ENCODE assay signal across 12 cellular contexts in the genomic region with DNA sequence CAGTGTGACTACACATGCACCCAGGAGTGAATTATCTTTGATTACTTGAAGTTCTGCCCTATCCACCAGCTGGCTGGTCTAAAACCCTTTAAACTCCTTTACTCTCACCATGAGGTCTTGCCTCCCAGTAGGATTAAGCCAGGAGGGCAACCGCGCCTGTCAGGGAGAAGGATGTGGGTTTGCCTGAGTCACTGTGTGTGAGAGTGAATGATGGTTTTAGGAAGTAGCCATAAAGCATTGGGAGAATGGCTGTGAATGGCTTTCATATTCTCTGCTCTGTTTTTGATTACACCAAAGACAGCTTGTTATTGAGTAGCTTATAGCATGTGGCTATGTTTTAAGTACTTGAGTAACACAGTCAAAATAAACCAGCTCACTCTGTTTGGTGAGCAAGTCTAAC.
DNase-seq lines count a peak whose midpoint lies in the region; ATAC-seq and TF ChIP-seq lines count a peak whose summit lies in the region.
"Had no signal": no experiment of that assay in that cellular context is flagged by ENCODE, and none has a peak within 500 bp of the region (broad histone marks: within the 10 kb centered on the region; RNA-seq: fewer than 3 reads in every experiment).

No MANE protein-coding gene starts in this region.

- peaks cover 19% of the 10 kb centered on the region for H3K4me1 ChIP-seq in IMR-90 (ENCODE audit: control insufficient read depth, insufficient read depth, low read length)

- TF ChIP-seq RAD21 in IMR-90 (IDR thresholded peaks at IDR 0.05; ENCODE audit: low read length): no peak

- no peaks in the 10 kb centered on the region for H4K20me1 ChIP-seq in IMR-90 (ENCODE audit: insufficient read depth, low read length)

- TF ChIP-seq CTCF in IMR-90 (conservative IDR thresholded peaks at IDR 0.05; ENCODE audit: low read depth, low read length) (no peak), fibroblast of villous mesenchyme (IDR thresholded peaks at IDR 0.05; ENCODE audit: insufficient read depth, low read depth, low read length) (no peak), dorsolateral prefrontal cortex (IDR thresholded peaks at IDR 0.05 in 54 of 56, conservative IDR thresholded peaks at IDR 0.05 in 2 of 56; ENCODE audit: low read depth in 1 of 56, partially characterized antibody in 56 of 56) (no peak)

- DNase-seq in AG08395 (ENCODE audit: low spot score) (peak; percentile 59), IMR-90 (peak; percentile 94), SK-N-DZ (ENCODE audit: low spot score) (peak; percentile 39), fibroblast of villous mesenchyme (ENCODE audit: low read depth) (peak; percentile 94), sciatic nerve (ENCODE audit: low spot score) (no peak), dorsolateral prefrontal cortex (no peak)
- no peak for DNase-seq in stimulated activated CD4-positive, alpha-beta T cell treated with anti-CD3 and anti-CD28 coated beads, Interleukin-4, amount 100 ng/mL, for 24 hours
- DNase-seq: amygdala; DMS53; RPMI8226; stimulated activated CD8-positive, alpha-beta memory T cell treated with anti-CD3 and anti-CD28 coated beads, Interleukin-4, amount 100 ng/mL, for 48 hours had no signal

- no TSS peak for BruUV-seq in IMR-90 (replicated peaks; lab: Mats Ljungman, UMichigan)

- no peaks in the 10 kb centered on the region for H3K36me3 ChIP-seq in IMR-90 (ENCODE audit: control insufficient read depth, insufficient read depth, low read length)

- H2BK15ac ChIP-seq in IMR-90 (ENCODE audit: low read depth, low read length): peak overlapping the region; percentile 100; the same call in 2 of the 3 replicates

- H3K27me3 ChIP-seq in IMR-90 (ENCODE audit: control insufficient read depth, insufficient read depth, low read length): no peaks in the 10 kb centered on the region
- H3K27me3 ChIP-seq in dorsolateral prefrontal cortex: no peaks in the 10 kb centered on the region

- H3K4me3 ChIP-seq in IMR-90 (ENCODE audit: insufficient read depth, low read depth, low read length): no peak overlapping the region
- H3K4me3 ChIP-seq in fibroblast of villous mesenchyme (ENCODE audit: low read depth, low read length): no peak overlapping the region
- H3K4me3 ChIP-seq in dorsolateral prefrontal cortex: no peak overlapping the region

- ATAC-seq in IMR-90 (ENCODE audit: low read depth) (peak; percentile 71), sciatic nerve (no peak), GM18511 (IDR thresholded peaks at IDR 0.05; ENCODE audit: unreplicated experiment) (no peak)

- H4K5ac ChIP-seq in IMR-90 (ENCODE audit: low read depth, low read length): peak overlapping the region; percentile 89

- peak overlapping the region; percentile 15; the same call in 1 of the 2 replicates for H3K27ac ChIP-seq in IMR-90 (ENCODE audit: insufficient read depth, low read length)
- H3K27ac ChIP-seq in dorsolateral prefrontal cortex: peak overlapping the region in 5 of 59 donors; percentile 20 to 68 (median 33)

- H2BK5ac ChIP-seq in IMR-90 (ENCODE audit: low read depth, low read length, poor library complexity, severe bottlenecking): peak overlapping the region; percentile 96

- peak overlapping the region; percentile 94 for H2BK120ac ChIP-seq in IMR-90 (ENCODE audit: low read depth, low read length)

- no peak overlapping the region for H2AFZ ChIP-seq in IMR-90 (replicated peaks; ENCODE audit: low read length, poor library complexity)

- no peak overlapping the region for H3K56ac ChIP-seq in IMR-90 (ENCODE audit: extremely low read depth, insufficient read depth, low read length)

- intact Hi-C loops in IMR-90 (cut with micrococcal nuclease): loop anchor here (5.0 kb wide), 1 partner anchor 547 kb away; no protein-coding TSS in a partner anchor
- intact Hi-C loops in sciatic nerve (cut with DNase I): no loop called here
- intact Hi-C loops in dorsolateral prefrontal cortex (cut with DNase I): no loop called here

- no peak overlapping the region for H2AK9ac ChIP-seq in IMR-90 (replicated peaks; ENCODE audit: low read depth, low read length, poor library complexity)

- CTCF ChIA-PET in IMR-90 (lab: Yijun Ruan, JAX): interaction anchor here (0.7 to 0.8 kb wide), 2 partner anchors 10 to 962 kb away, joined by 3 read pairs; no protein-coding TSS in a partner anchor

- POLR2A ChIA-PET in IMR-90 (lab: Charles Lee; ENCODE audit: unreplicated experiment): no interaction called here

- no peak overlapping the region for H3K9ac ChIP-seq in IMR-90 (ENCODE audit: low read depth, low read length)

- WGBS in IMR-90 (ENCODE audit: extremely low coverage in 2 of 2, insufficient read length in 1 of 2), 2 experiments: no CpG with 5 or more reads among the region's 2 CpGs

- no peak overlapping the region for H3K4me2 ChIP-seq in IMR-90 (ENCODE audit: low read depth, low read length)

- H3K79me1 ChIP-seq in IMR-90 (ENCODE audit: low read depth in 1 of 2, low read length in 2 of 2): no peaks in the 10 kb centered on the region

- TF ChIP-seq POLR2A in IMR-90 (IDR thresholded peaks at IDR 0.05; ENCODE audit: low read depth, low read length): no peak

- H3K14ac ChIP-seq in IMR-90 (replicated peaks; ENCODE audit: low read depth, low read length): peak overlapping the region; percentile 93; the same call in 1 of the 2 replicates

- H3K9me3 ChIP-seq in IMR-90 (ENCODE audit: control insufficient read depth, insufficient read depth, low read length): no peaks in the 10 kb centered on the region

- H4K91ac ChIP-seq in IMR-90 (ENCODE audit: insufficient read depth, low read depth, low read length): peak overlapping the region; percentile 94

- H4K8ac ChIP-seq in IMR-90 (ENCODE audit: low read depth in 2 of 2, low read length in 2 of 2): peak overlapping the region; percentile 84 to 92; a peak in 3 of 4 replicates

- H3K23ac ChIP-seq in IMR-90 (ENCODE audit: low read depth, low read length): no peak overlapping the region; the same call in 1 of the 2 replicates

- peak overlapping the region; percentile 93; the same call in 1 of the 2 replicates for H3K18ac ChIP-seq in IMR-90 (ENCODE audit: low read depth, low read length)

- peak overlapping the region; percentile 96 for H2BK20ac ChIP-seq in IMR-90 (ENCODE audit: low read depth, low read length)

- H2AK5ac ChIP-seq in IMR-90 (ENCODE audit: low read depth, low read length): no peak overlapping the region

- peak overlapping the region; percentile 98 for H3K4ac ChIP-seq in IMR-90 (ENCODE audit: low read depth, low read length)

- in situ Hi-C loops in IMR-90 (cut with MboI; ENCODE audit: low sequenced_read_pairs): no loop called here

- H3K9me1 ChIP-seq in IMR-90 (ENCODE audit: insufficient read depth, low read length): peaks cover 11% of the 10 kb centered on the region

- dilution Hi-C loops in IMR-90 (cut with HindIII; ENCODE audit: low sequenced_read_pairs, unreplicated experiment): no loop called here

TF ChIP-seq in IMR-90, 13 proteins besides CTCF, POLR2A, EP300 and RAD21:
- TF ChIP-seq, protein P1, sequence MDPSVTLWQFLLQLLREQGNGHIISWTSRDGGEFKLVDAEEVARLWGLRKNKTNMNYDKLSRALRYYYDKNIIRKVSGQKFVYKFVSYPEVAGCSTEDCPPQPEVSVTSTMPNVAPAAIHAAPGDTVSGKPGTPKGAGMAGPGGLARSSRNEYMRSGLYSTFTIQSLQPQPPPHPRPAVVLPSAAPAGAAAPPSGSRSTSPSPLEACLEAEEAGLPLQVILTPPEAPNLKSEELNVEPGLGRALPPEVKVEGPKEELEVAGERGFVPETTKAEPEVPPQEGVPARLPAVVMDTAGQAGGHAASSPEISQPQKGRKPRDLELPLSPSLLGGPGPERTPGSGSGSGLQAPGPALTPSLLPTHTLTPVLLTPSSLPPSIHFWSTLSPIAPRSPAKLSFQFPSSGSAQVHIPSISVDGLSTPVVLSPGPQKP (IDR thresholded peaks at IDR 0.05; ENCODE audit: borderline replicate concordance, low read depth, low read length): no peak
- 0 out of 2 replicates have a peak, but pooled peaks have one; percentile 4 for TF ChIP-seq FOS (IDR thresholded peaks at IDR 0.05; ENCODE audit: low read depth, low read length)
- TF ChIP-seq RCOR1 (IDR thresholded peaks at IDR 0.05; ENCODE audit: insufficient replicate concordance, low read length): peak; percentile 28
- TF ChIP-seq NFE2L2 (IDR thresholded peaks at IDR 0.05; ENCODE audit: low read depth, low read length): peak; percentile 21; the same call in 1 of the 2 replicates
- no peak for TF ChIP-seq MAZ (IDR thresholded peaks at IDR 0.05; ENCODE audit: borderline replicate concordance, low read depth, low read length)
- no peak for TF ChIP-seq MAFK (IDR thresholded peaks at IDR 0.05; ENCODE audit: low read depth, low read length)
- 0 out of 2 replicates have a peak, but pooled peaks have one; percentile 23 for TF ChIP-seq BHLHE40 (IDR thresholded peaks at IDR 0.05; ENCODE audit: low read depth, low read length)
- 0 out of 2 replicates have a peak, but pooled peaks have one; percentile 29 for TF ChIP-seq MXI1 (IDR thresholded peaks at IDR 0.05; ENCODE audit: borderline replicate concordance, low read depth, low read length)
TF ChIP-seq in IMR-90: peak in this region for 5.

Comparison
In these comparisons a context has a peak if more than half of its experiments do, and no peak if none do; other contexts are left out.
1. DNase-seq: peak in AG08395 (single experiment), IMR-90 (single experiment), SK-N-DZ (single experiment) and fibroblast of villous mesenchyme (single experiment); none in sciatic nerve (single experiment), stimulated activated CD4-positive, alpha-beta T cell treated with anti-CD3 and anti-CD28 coated beads, Interleukin-4, amount 100 ng/mL, for 24 hours (single experiment) and dorsolateral prefrontal cortex (0 of 10).